In genomic region chr7:23021581-23021980, GRCh38 we compare ENCODE assay signal across 13 cellular contexts. TPM values are rescaled to one million over a fixed set of nuclear protein-coding genes. Genes with fewer than 3 reads are reported as not detected.
A peak's percentile ranks its signal among the peaks of the same experiment; 100 is the strongest.
DNase-seq lines count a peak whose midpoint lies in the region; ATAC-seq and TF ChIP-seq lines count a peak whose summit lies in the region.
"Had no signal": no experiment of that assay in that cellular context is flagged by ENCODE, and none has a peak within 500 bp of the region (broad histone marks: within the 10 kb centered on the region; RNA-seq: fewer than 3 reads in every experiment).

No MANE protein-coding gene starts in this region.

- H3K27ac ChIP-seq in ACC112 (ENCODE audit: low read depth, low read length) (peak overlapping the region; percentile 86), left lung (peak overlapping the region; percentile 29 to 76)
- H3K27ac ChIP-seq: BLaER1, neural progenitor cell had no signal

- DNase-seq in HFFc6 = no peak
- peak; percentile 65 for DNase-seq in adipocyte (ENCODE audit: low read depth)
- no peak for DNase-seq in left lung
- no peak for DNase-seq in retina
- DNase-seq in NAMALWA (ENCODE audit: low spot score) = no peak
- DNase-seq in SKM-1 (lab: John Stamatoyannopoulos, UW; ENCODE audit: unreplicated experiment) = no peak
- DNase-seq: amygdala, NCI-H748 treated with DMSO at 0.1 percent for 48 hours, small intestine had no signal

- H3K27ac Mint-ChIP-seq in HFFc6 = peak overlapping the region; percentile 96
- H3K27ac Mint-ChIP-seq: neural progenitor cell had no signal

- no peaks in the 10 kb centered on the region for H3K9me3 ChIP-seq in adipocyte (ENCODE audit: control insufficient read depth, low read length)
- no peaks in the 10 kb centered on the region for H3K9me3 ChIP-seq in left lung

- ATAC-seq in left lung (no peak), GM18907 (IDR thresholded peaks at IDR 0.05; ENCODE audit: unreplicated experiment) (no peak)

- H3K4me1 ChIP-seq in ACC112 (ENCODE audit: control insufficient read depth, insufficient read depth, low read length, unreplicated experiment) = peaks cover 33% of the 10 kb centered on the region
- peaks cover 44% of the 10 kb centered on the region for H3K4me1 ChIP-seq in adipocyte (ENCODE audit: control insufficient read depth, insufficient read depth, low read length)
- H3K4me1 ChIP-seq in left lung = peaks cover 0 to 17% of the 10 kb centered on the region in 2 donors

- peak overlapping the region; percentile 10; the same call in 1 of the 2 replicates for H3K4me3 Mint-ChIP-seq in HFFc6

- peaks cover 69% of the 10 kb centered on the region for H3K4me1 Mint-ChIP-seq in HFFc6 (ENCODE audit: low read depth)

- no peaks in the 10 kb centered on the region for H3K27me3 ChIP-seq in ACC112 (ENCODE audit: insufficient read depth, low read length)
- H3K27me3 ChIP-seq in adipocyte (replicated peaks; ENCODE audit: control insufficient read depth, insufficient read depth, low read length) = no peaks in the 10 kb centered on the region
- H3K27me3 ChIP-seq in left lung = no peaks in the 10 kb centered on the region
- H3K27me3 ChIP-seq: BLaER1, neural progenitor cell had no signal

- H3K4me3 ChIP-seq in ACC112 (ENCODE audit: low read depth, low read length) = peak overlapping the region; percentile 56
- H3K4me3 ChIP-seq in adipocyte (ENCODE audit: low read length) = peak overlapping the region; percentile 71
- no peak overlapping the region for H3K4me3 ChIP-seq in left lung
- H3K4me3 ChIP-seq: BLaER1, neural progenitor cell had no signal

- no peak overlapping the region for H2AFZ ChIP-seq in ACC112 (ENCODE audit: low read length, unreplicated experiment)
- H2AFZ ChIP-seq: neural progenitor cell had no signal

- H3K79me2 ChIP-seq in ACC112 (ENCODE audit: control insufficient read depth, insufficient read depth, low read length, unreplicated experiment) = no peaks in the 10 kb centered on the region

- no peak overlapping the region for H3K9ac ChIP-seq in adipocyte (ENCODE audit: low read length)
- H3K9ac ChIP-seq: BLaER1, neural progenitor cell had no signal

- H3K36me3 Mint-ChIP-seq in HFFc6 (ENCODE audit: low read depth) = peaks cover 4% of the 10 kb centered on the region; the same call in 1 of the 2 replicates
- H3K36me3 Mint-ChIP-seq: neural progenitor cell had no signal

- intact Hi-C loops in left lung (cut with DNase I) = no loop called here

- TF ChIP-seq CTCF in HFFc6 (IDR thresholded peaks at IDR 0.05) (no peak), left lung (IDR thresholded peaks at IDR 0.05) (no peak)

- peaks cover 5% of the 10 kb centered on the region for H3K9me3 Mint-ChIP-seq in HFFc6

- peaks cover 3% of the 10 kb centered on the region; the same call in 1 of the 2 replicates for H3K27me3 Mint-ChIP-seq in HFFc6 (ENCODE audit: insufficient read depth)

- H3K36me3 ChIP-seq in ACC112 (ENCODE audit: insufficient read depth, low read length) = no peaks in the 10 kb centered on the region
- no peaks in the 10 kb centered on the region for H3K36me3 ChIP-seq in adipocyte (ENCODE audit: control insufficient read depth, insufficient read depth, low read length, severe bottlenecking)
- H3K36me3 ChIP-seq in left lung = no peaks in the 10 kb centered on the region
- H3K36me3 ChIP-seq: BLaER1, neural progenitor cell had no signal

RNA-seq across cellular contexts. Expression of gene HYCC1, which starts 7.7 kb away (rescaled TPM):
- 100 to 1,000 TPM in 1 of 6 experiments, 10 to 100 TPM in 5; 88.5 to 104 (median 95.0) TPM for total RNA-seq in HFFc6 (2021; fragmentation: NEBNext Ultra II Directional; extraction: Animal tissue kit (Norgen Biotek cat#: 25700))
- 10 to 100 TPM; 54.5 to 59.4 TPM for total RNA-seq in left lung

Comparison
In these comparisons a context has a peak if more than half of its experiments do, and no peak if none do; other contexts are left out.
1. H3K4me3 ChIP-seq: peak in ACC112 (single experiment) and adipocyte (single experiment); none in left lung (0 of 2).